In genomic region chr12:58425481-58426392, GRCh38 we compare ENCODE assay signal across 8 cellular contexts.
DNase-seq lines count a peak whose midpoint lies in the region; ATAC-seq and TF ChIP-seq lines count a peak whose summit lies in the region.

No MANE protein-coding gene starts in this region.

- H3K27me3 Mint-ChIP-seq in HFFc6 (ENCODE audit: insufficient read depth) (no peaks in the 10 kb centered on the region; the same call in 1 of the 2 replicates), brain (peaks cover 9% of the 10 kb centered on the region)

- H3K9me3 Mint-ChIP-seq in HFFc6 = peaks cover 6% of the 10 kb centered on the region; the same call in 1 of the 2 replicates
- peaks cover 5 to 38% (median 18%) of the 10 kb centered on the region in 5 experiments for H3K9me3 Mint-ChIP-seq in brain

- 29% methylated on average over 5 of the region's 6 CpGs for WGBS in right lobe of liver (ENCODE audit: insufficient coverage, low coverage, low lambda C conversion rate, missing lambda C conversion rate)
- WGBS in aorta, 2 donors = 13 to 17% methylated on average over 6 of the region's 6 CpGs

- H3K36me3 ChIP-seq in right lobe of liver (no peaks in the 10 kb centered on the region), aorta (ENCODE audit: control insufficient read depth in 1 of 2, insufficient read depth in 2 of 2, low read length in 1 of 2) (no peaks in the 10 kb centered on the region)

- H3K9me3 ChIP-seq in right lobe of liver (no peaks in the 10 kb centered on the region), aorta (ENCODE audit: control insufficient read depth, low read length) (no peaks in the 10 kb centered on the region)

- TF ChIP-seq POLR2A in right lobe of liver (IDR thresholded peaks at IDR 0.05) = no peak

- intact Hi-C loops in right lobe of liver (cut with DNase I) (no loop called here), aorta (cut with DNase I) (loop anchor here in 1 of 2 donors (10.0 kb wide), 1 partner anchor 489 kb away; no protein-coding TSS in a partner anchor)

- no peak overlapping the region for H3K4me3 ChIP-seq in right lobe of liver
- H3K4me3 ChIP-seq in aorta (ENCODE audit: low read length in 2 of 2) = no peak overlapping the region

- TF ChIP-seq CTCF in HFFc6 (IDR thresholded peaks at IDR 0.05) (no peak), brain (conservative IDR thresholded peaks at IDR 0.05) (no peak), right lobe of liver (IDR thresholded peaks at IDR 0.05) (no peak)

- no peaks in the 10 kb centered on the region for H3K4me1 ChIP-seq in right lobe of liver
- H3K4me1 ChIP-seq in aorta (ENCODE audit: control insufficient read depth in 1 of 2, insufficient read depth in 2 of 2, low read length in 2 of 2) = peaks cover 2 to 4% of the 10 kb centered on the region in 2 donors

- H3K4me1 Mint-ChIP-seq in HFFc6 (ENCODE audit: low read depth) (peaks cover 69% of the 10 kb centered on the region), brain (peaks cover 34% of the 10 kb centered on the region)

- H3K27me3 ChIP-seq in right lobe of liver (no peaks in the 10 kb centered on the region), aorta (ENCODE audit: control insufficient read depth in 1 of 2, insufficient read depth in 2 of 2, low read length in 1 of 2) (no peaks in the 10 kb centered on the region)

- ATAC-seq in right lobe of liver (peak in 3 of 4 donors; percentile 27 to 35 (median 30)), aorta (ENCODE audit: low FRiP score) (peak; percentile 86)

- H3K27ac ChIP-seq in right lobe of liver (no peak overlapping the region), aorta (ENCODE audit: low read depth in 1 of 2, low read length in 2 of 2) (peak overlapping the region; percentile 22 to 96)

- H3K27ac Mint-ChIP-seq in HFFc6 (peak overlapping the region; percentile 97), brain (peak overlapping the region; percentile 60 to 97 (median 90))

- H3K4me3 Mint-ChIP-seq in HFFc6 (peak overlapping the region; percentile 79), brain (peak overlapping the region; percentile 16 to 74 (median 39))

- H3K36me3 Mint-ChIP-seq in HFFc6 (ENCODE audit: low read depth) (peaks cover 47% of the 10 kb centered on the region), brain (no peaks in the 10 kb centered on the region)

- DNase-seq in stimulated activated CD4-positive, alpha-beta T cell treated with anti-CD3 and anti-CD28 coated beads, TNF-alpha, amount 100 ng/mL, for 48 hours (ENCODE audit: low read depth in 3 of 3) = peak in 2 of 3 donors; percentile 2 to 4
- DNase-seq in stimulated activated CD4-positive, alpha-beta T cell treated with anti-CD3 and anti-CD28 coated beads, Interleukin-4, amount 100 ng/mL, for 1 hour = no peak
- DNase-seq in HFFc6 = peak; percentile 92
- peak; percentile 97 for DNase-seq in M059J (ENCODE audit: low read depth)
- DNase-seq in right lobe of liver = no peak
- peak in 1 of 2 donors; percentile 63 for DNase-seq in aorta
- no peak for DNase-seq in NCI-H1694 (lab: John Stamatoyannopoulos, UW)

Comparison
In these comparisons a context has a peak if more than half of its experiments do, and no peak if none do; other contexts are left out.
1. DNase-seq: peak in stimulated activated CD4-positive, alpha-beta T cell treated with anti-CD3 and anti-CD28 coated beads, TNF-alpha, amount 100 ng/mL, for 48 hours (2 of 3), HFFc6 (single experiment) and M059J (single experiment); none in stimulated activated CD4-positive, alpha-beta T cell treated with anti-CD3 and anti-CD28 coated beads, Interleukin-4, amount 100 ng/mL, for 1 hour (single experiment), right lobe of liver (0 of 3) and NCI-H1694 (single experiment).
2. H3K27ac ChIP-seq: peak in aorta (2 of 2); none in right lobe of liver (0 of 3).